ENCODE assay signal across 9 cellular contexts in genomic region chr3:171088984-171089754, GRCh38.
A peak's percentile ranks its signal among the peaks of the same experiment; 100 is the strongest.
DNase-seq lines count a peak whose midpoint lies in the region; ATAC-seq lines count a peak whose summit lies in the region.
"Had no signal": no experiment of that assay in that cellular context is flagged by ENCODE, and none has a peak within 500 bp of the region (broad histone marks: within the 10 kb centered on the region; RNA-seq: fewer than 3 reads in every experiment).

No MANE protein-coding gene starts in this region.

- ATAC-seq in GM21529 (IDR thresholded peaks at IDR 0.05; ENCODE audit: unreplicated experiment) (peak; percentile 46), GM21515 (IDR thresholded peaks at IDR 0.05; ENCODE audit: unreplicated experiment) (no peak), HG03571 (IDR thresholded peaks at IDR 0.05; ENCODE audit: unreplicated experiment) (no peak)

- DNase-seq in NCI-H510A treated with DMSO at 0.1 percent for 48 hours (lab: John Stamatoyannopoulos, UW), result peak; percentile 77
- DNase-seq in fibroblast of peridontal ligament (ENCODE audit: extremely low read depth), result peak; percentile 93
- DNase-seq in putamen (ENCODE audit: low spot score), result peak; percentile 20
- DNase-seq in SK-N-DZ (ENCODE audit: low spot score), result no peak
- no peak for DNase-seq in OCI-M2 (lab: John Stamatoyannopoulos, UW; ENCODE audit: unreplicated experiment)
- DNase-seq: natural killer cell had no signal

Comparison
In these comparisons a context has a peak if more than half of its experiments do, and no peak if none do; other contexts are left out.
1. DNase-seq: peak in NCI-H510A treated with DMSO at 0.1 percent for 48 hours (single experiment), fibroblast of peridontal ligament (single experiment) and putamen (single experiment); none in SK-N-DZ (single experiment) and OCI-M2 (single experiment).